Comparison of ENCODE assay signal across 18 cellular contexts in the genomic region with DNA sequence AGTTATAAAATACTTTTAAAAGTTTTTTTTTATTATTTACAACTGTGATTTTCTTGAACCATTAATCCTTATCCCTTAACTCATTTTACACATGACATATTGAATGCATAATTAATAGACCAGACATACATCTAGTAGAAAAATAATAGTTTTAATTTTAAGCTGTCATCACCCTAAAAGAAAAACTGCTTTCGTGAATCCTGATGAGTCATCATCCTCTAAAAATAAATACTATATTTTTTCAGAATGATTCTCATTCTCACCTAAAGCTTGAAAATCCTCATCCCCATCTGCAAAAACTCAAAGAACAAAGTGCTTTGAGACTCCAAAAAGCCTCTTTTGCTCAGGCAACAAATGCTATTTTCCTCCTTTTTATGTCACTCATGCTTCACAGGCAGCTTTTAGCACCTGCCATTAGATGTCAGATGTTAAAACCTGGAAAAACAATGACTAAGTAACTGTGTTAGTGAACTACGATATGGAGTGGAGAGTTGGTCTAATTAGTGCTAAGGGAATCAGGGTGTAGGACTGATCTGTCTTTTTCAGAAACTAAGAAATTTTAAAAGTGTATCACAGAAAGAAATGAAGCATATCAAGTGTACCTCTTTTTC.
DNase-seq lines count a peak whose midpoint lies in the region; ATAC-seq and TF ChIP-seq lines count a peak whose summit lies in the region.
"Had no signal": no experiment of that assay in that cellular context is flagged by ENCODE, and none has a peak within 500 bp of the region (broad histone marks: within the 10 kb centered on the region; RNA-seq: fewer than 3 reads in every experiment).

No MANE protein-coding gene starts in this region.

- TF ChIP-seq EP300 in SK-N-SH (IDR thresholded peaks at IDR 0.05; ENCODE audit: borderline replicate concordance in 1 of 2, low read depth in 1 of 2, low read length in 1 of 2): no peak

- no peaks in the 10 kb centered on the region for H4K20me1 ChIP-seq in KMS-11 (ENCODE audit: insufficient read depth)
- no peaks in the 10 kb centered on the region for H4K20me1 ChIP-seq in SK-N-SH (ENCODE audit: insufficient read depth)

- no peak overlapping the region for H3K9ac ChIP-seq in KMS-11
- no peak overlapping the region for H3K9ac ChIP-seq in SK-N-SH

- H3K27ac Mint-ChIP-seq in CD8-positive, alpha-beta T cell: no peak overlapping the region
- H3K27ac Mint-ChIP-seq: activated CD4-positive, alpha-beta T cell treated with anti-CD3 and anti-CD28 coated beads for 36 hours; activated naive CD4-positive, alpha-beta T cell treated with anti-CD3 and anti-CD28 coated beads, Interleukin-2, amount 50 U/mL, for 24 hours; effector memory CD8-positive, alpha-beta T cell; natural killer cell had no signal

- peaks cover 11% of the 10 kb centered on the region for H3K4me1 ChIP-seq in KMS-11 (ENCODE audit: low read depth, poor library complexity, severe bottlenecking)
- H3K4me1 ChIP-seq in SK-N-SH (ENCODE audit: control insufficient read depth in 1 of 2, insufficient read depth in 2 of 2, low read depth in 1 of 2, low read length in 1 of 2): no peaks in the 10 kb centered on the region
- H3K4me1 ChIP-seq in CD8-positive, alpha-beta T cell (ENCODE audit: insufficient read depth, low read length): no peaks in the 10 kb centered on the region
- H3K4me1 ChIP-seq: lower lobe of right lung, right atrium auricular region had no signal

- no peak overlapping the region for H3K4me3 Mint-ChIP-seq in CD8-positive, alpha-beta T cell
- H3K4me3 Mint-ChIP-seq: activated CD4-positive, alpha-beta T cell treated with anti-CD3 and anti-CD28 coated beads for 36 hours; activated naive CD4-positive, alpha-beta T cell treated with anti-CD3 and anti-CD28 coated beads, Interleukin-2, amount 50 U/mL, for 24 hours; effector memory CD8-positive, alpha-beta T cell; natural killer cell had no signal

- no peaks in the 10 kb centered on the region for H3K27me3 Mint-ChIP-seq in CD8-positive, alpha-beta T cell (ENCODE audit: low read depth)
- H3K27me3 Mint-ChIP-seq: activated CD4-positive, alpha-beta T cell treated with anti-CD3 and anti-CD28 coated beads for 36 hours; activated naive CD4-positive, alpha-beta T cell treated with anti-CD3 and anti-CD28 coated beads, Interleukin-2, amount 50 U/mL, for 24 hours; effector memory CD8-positive, alpha-beta T cell had no signal

- H3K4me2 ChIP-seq in KMS-11: 0 out of 2 replicates have a peak overlapping the region, but pooled peaks have one; percentile 8
- H3K4me2 ChIP-seq in SK-N-SH: no peak overlapping the region

- CTCF ChIA-PET in SK-N-SH (lab: Yijun Ruan, JAX): no interaction called here
- CTCF ChIA-PET in CD8-positive, alpha-beta T cell (lab: Charles Lee): no interaction called here

- H3K9me2 ChIP-seq in SK-N-SH: no peaks in the 10 kb centered on the region

- DNase-seq in DMS53 treated with DMSO at 0.1 percent for 48 hours (lab: John Stamatoyannopoulos, UW; ENCODE audit: unreplicated experiment) (peak; percentile 75), SK-N-SH (no peak), myocyte (ENCODE audit: low read depth) (peak; percentile 89)
- no peak for DNase-seq in activated CD4-positive, alpha-beta T cell treated with anti-CD3 and anti-CD28 coated beads for 1 hour
- DNase-seq in activated naive CD4-positive, alpha-beta T cell (lab: John Stamatoyannopoulos, UW): no peak
- DNase-seq in CD8-positive, alpha-beta T cell: no peak
- DNase-seq: activated CD4-positive, alpha-beta T cell treated with anti-CD3 and anti-CD28 coated beads for 36 hours; DMS153; effector memory CD8-positive, alpha-beta T cell; lower lobe of right lung; natural killer cell; NCI-H2081; stimulated activated CD4-positive, alpha-beta T cell treated with anti-CD3 and anti-CD28 coated beads, Interleukin-2, amount 100 ng/mL, for 24 hours; substantia nigra; T-helper 9 cell had no signal

- POLR2A ChIA-PET in SK-N-SH (lab: Yijun Ruan, JAX): no interaction called here
- POLR2A ChIA-PET in CD8-positive, alpha-beta T cell (lab: Charles Lee): no interaction called here

- TF ChIP-seq RAD21 in SK-N-SH (IDR thresholded peaks at IDR 0.05; ENCODE audit: low read length): no peak

- H3K4me3 ChIP-seq in KMS-11 (IDR thresholded peaks at IDR 0.05; ENCODE audit: insufficient read depth, low read depth, low read length): no peak overlapping the region
- H3K4me3 ChIP-seq in SK-N-SH (ENCODE audit: low read depth in 2 of 2, low read length in 1 of 2): no peak overlapping the region
- H3K4me3 ChIP-seq in CD8-positive, alpha-beta T cell (ENCODE audit: low read depth, low read length): no peak overlapping the region
- H3K4me3 ChIP-seq: lower lobe of right lung, right atrium auricular region had no signal

- no peaks in the 10 kb centered on the region for H3K36me3 Mint-ChIP-seq in CD8-positive, alpha-beta T cell
- H3K36me3 Mint-ChIP-seq: activated naive CD4-positive, alpha-beta T cell treated with anti-CD3 and anti-CD28 coated beads, Interleukin-2, amount 50 U/mL, for 24 hours; natural killer cell had no signal

- TF ChIP-seq CTCF in KMS-11 (conservative IDR thresholded peaks at IDR 0.05; ENCODE audit: low read depth, low read length) (no peak), SK-N-SH (IDR thresholded peaks at IDR 0.05) (no peak)
- no peak for TF ChIP-seq CTCF in CD8-positive, alpha-beta T cell (IDR thresholded peaks at IDR 0.05)

- H2AFZ ChIP-seq in KMS-11 (ENCODE audit: low read depth) (peak overlapping the region; percentile 2; the same call in 1 of the 2 replicates), SK-N-SH (ENCODE audit: low read depth) (0 out of 2 replicates have a peak overlapping the region, but pooled peaks have one; percentile 18)

- H3K79me2 ChIP-seq in KMS-11 (ENCODE audit: insufficient read depth, low read depth): no peaks in the 10 kb centered on the region
- no peaks in the 10 kb centered on the region for H3K79me2 ChIP-seq in SK-N-SH (ENCODE audit: insufficient read depth)

- H3F3A ChIP-seq in SK-N-SH (replicated peaks; ENCODE audit: insufficient read depth): no peaks in the 10 kb centered on the region

- H3K27me3 ChIP-seq in KMS-11 (ENCODE audit: insufficient read depth, low read depth) (no peaks in the 10 kb centered on the region), SK-N-SH (ENCODE audit: insufficient read depth) (no peaks in the 10 kb centered on the region)
- no peaks in the 10 kb centered on the region for H3K27me3 ChIP-seq in CD8-positive, alpha-beta T cell (ENCODE audit: insufficient read depth, low read length)
- H3K27me3 ChIP-seq: right atrium auricular region had no signal

- no peaks in the 10 kb centered on the region for H3K4me1 Mint-ChIP-seq in CD8-positive, alpha-beta T cell (ENCODE audit: low read depth)
- H3K4me1 Mint-ChIP-seq: activated CD4-positive, alpha-beta T cell treated with anti-CD3 and anti-CD28 coated beads for 36 hours; activated naive CD4-positive, alpha-beta T cell treated with anti-CD3 and anti-CD28 coated beads, Interleukin-2, amount 50 U/mL, for 24 hours; natural killer cell had no signal

- H3K36me3 ChIP-seq in KMS-11 (ENCODE audit: insufficient read depth) (no peaks in the 10 kb centered on the region), SK-N-SH (replicated peaks in 1 of 2; ENCODE audit: control insufficient read depth in 1 of 2, insufficient read depth in 2 of 2, low read length in 1 of 2) (no peaks in the 10 kb centered on the region)
- H3K36me3 ChIP-seq in CD8-positive, alpha-beta T cell (ENCODE audit: insufficient read depth, low read length): no peaks in the 10 kb centered on the region
- H3K36me3 ChIP-seq: lower lobe of right lung, right atrium auricular region had no signal

- 39% methylated on average over 2 of the region's 2 CpGs for WGBS in SK-N-SH (ENCODE audit: low lambda C conversion rate)

- no peak for ATAC-seq in CD8-positive, alpha-beta T cell
- ATAC-seq: activated CD4-positive, alpha-beta T cell treated with anti-CD3 and anti-CD28 coated beads for 36 hours; effector memory CD8-positive, alpha-beta T cell; lower lobe of right lung; natural killer cell had no signal

- H3K27ac ChIP-seq in KMS-11 (no peak overlapping the region; the same call in 1 of the 2 replicates), SK-N-SH (ENCODE audit: low read depth in 2 of 2, low read length in 1 of 2) (no peak overlapping the region)
- H3K27ac ChIP-seq in CD8-positive, alpha-beta T cell (ENCODE audit: low read depth, low read length): no peak overlapping the region
- H3K27ac ChIP-seq: lower lobe of right lung, right atrium auricular region had no signal

- no peaks in the 10 kb centered on the region for H3K9me3 Mint-ChIP-seq in CD8-positive, alpha-beta T cell
- H3K9me3 Mint-ChIP-seq: activated naive CD4-positive, alpha-beta T cell treated with anti-CD3 and anti-CD28 coated beads, Interleukin-2, amount 50 U/mL, for 24 hours; effector memory CD8-positive, alpha-beta T cell had no signal

- no peaks in the 10 kb centered on the region for H3K9me3 ChIP-seq in SK-N-SH
- H3K9me3 ChIP-seq in CD8-positive, alpha-beta T cell (ENCODE audit: low read length): no peaks in the 10 kb centered on the region
- H3K9me3 ChIP-seq: lower lobe of right lung had no signal

- intact Hi-C loops in CD8-positive, alpha-beta T cell (cut with DNase I, micrococcal nuclease): loop anchor here in 1 of 2 experiments (5.0 kb wide), 1 partner anchor 1010 kb away; no protein-coding TSS in a partner anchor

TF ChIP-seq in SK-N-SH, 30 proteins besides CTCF, POLR2A, EP300 and RAD21 (continues in another document):
- TF ChIP-seq, protein P1, sequence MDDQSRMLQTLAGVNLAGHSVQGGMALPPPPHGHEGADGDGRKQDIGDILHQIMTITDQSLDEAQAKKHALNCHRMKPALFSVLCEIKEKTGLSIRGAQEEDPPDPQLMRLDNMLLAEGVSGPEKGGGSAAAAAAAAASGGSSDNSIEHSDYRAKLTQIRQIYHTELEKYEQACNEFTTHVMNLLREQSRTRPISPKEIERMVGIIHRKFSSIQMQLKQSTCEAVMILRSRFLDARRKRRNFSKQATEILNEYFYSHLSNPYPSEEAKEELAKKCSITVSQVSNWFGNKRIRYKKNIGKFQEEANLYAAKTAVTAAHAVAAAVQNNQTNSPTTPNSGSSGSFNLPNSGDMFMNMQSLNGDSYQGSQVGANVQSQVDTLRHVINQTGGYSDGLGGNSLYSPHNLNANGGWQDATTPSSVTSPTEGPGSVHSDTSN (IDR thresholded peaks at IDR 0.05): peak; percentile 46; the same call in 1 of the 2 replicates
- TF ChIP-seq SMC3 (IDR thresholded peaks at IDR 0.05; ENCODE audit: low read depth, low read length): no peak
- TF ChIP-seq TCF12 (IDR thresholded peaks at IDR 0.05): peak; percentile 18; the same call in 1 of the 2 replicates
- no peak for TF ChIP-seq EZH2phosphoT487 (IDR thresholded peaks at IDR 0.05; ENCODE audit: borderline replicate concordance, low read depth)
- TF ChIP-seq SIN3A (IDR thresholded peaks at IDR 0.05; ENCODE audit: borderline replicate concordance, low read depth, low read length): no peak

Comparison
In these comparisons a context has a peak if more than half of its experiments do, and no peak if none do; other contexts are left out.
1. DNase-seq: peak in DMS53 treated with DMSO at 0.1 percent for 48 hours (single experiment) and myocyte (single experiment); none in SK-N-SH (single experiment), activated CD4-positive, alpha-beta T cell treated with anti-CD3 and anti-CD28 coated beads for 1 hour (single experiment), activated naive CD4-positive, alpha-beta T cell (0 of 4) and CD8-positive, alpha-beta T cell (0 of 7).